ENCODE assay signal across 8 cellular contexts in the genomic region with DNA sequence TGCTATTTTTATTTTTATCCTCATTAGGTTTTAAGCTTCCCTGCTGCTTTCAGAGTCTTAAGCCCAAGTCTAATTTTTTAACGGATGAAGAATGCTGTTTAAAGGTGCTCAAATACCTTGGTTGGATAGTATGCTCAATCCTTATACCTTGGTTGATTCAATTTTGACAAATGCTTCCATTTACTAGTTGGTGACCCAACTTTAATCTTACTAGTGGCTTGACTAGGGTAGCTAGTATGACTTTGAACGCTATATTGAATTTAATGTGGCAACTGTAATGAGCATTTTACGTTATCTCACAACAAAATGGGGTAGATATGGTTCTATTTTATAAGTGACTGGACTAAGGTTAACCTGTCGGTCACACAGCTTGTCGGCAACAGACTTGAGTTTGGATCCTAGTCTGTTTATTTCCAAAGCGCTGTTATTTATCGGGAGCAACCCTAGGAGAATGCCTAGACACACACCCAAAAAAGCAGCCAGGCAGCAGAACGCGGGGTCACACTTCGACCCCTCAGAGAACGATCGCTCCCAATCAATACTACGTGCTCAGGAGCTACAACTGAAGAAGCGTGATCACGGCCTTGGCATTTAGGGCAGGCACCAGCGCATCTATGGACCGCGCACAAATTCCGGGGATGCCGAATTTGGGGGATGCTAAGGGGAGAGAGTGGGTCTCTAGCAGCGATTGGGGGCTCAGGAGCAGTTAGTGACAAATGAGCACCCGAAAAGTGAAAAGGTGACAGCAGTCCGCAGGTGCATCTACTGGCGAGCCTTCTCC. TPM values are rescaled to one million over a fixed set of nuclear protein-coding genes. Genes with fewer than 3 reads are reported as not detected.
A peak's percentile ranks its signal among the peaks of the same experiment; 100 is the strongest.
DNase-seq lines count a peak whose midpoint lies in the region; ATAC-seq and TF ChIP-seq lines count a peak whose summit lies in the region.

No MANE protein-coding gene starts in this region.

- ATAC-seq in GM19455 (IDR thresholded peaks at IDR 0.05; ENCODE audit: unreplicated experiment), result peak; percentile 4
- no peak for ATAC-seq in gastroesophageal sphincter
- peak; percentile 1 for ATAC-seq in stimulated activated effector memory CD8-positive, alpha-beta T cell treated with anti-CD3 and anti-CD28 coated beads, Interleukin-12 subunit alpha, Interleukin-12 subunit beta, amount 100 ng/mL, for 72 hours

- 23 to 39% methylated on average over 7 to 23 of the region's 24 CpGs for WGBS in gastroesophageal sphincter (ENCODE audit: low coverage in 1 of 2), 2 donors

- TF ChIP-seq CTCF in gastroesophageal sphincter (IDR thresholded peaks at IDR 0.05), result no peak

- TF ChIP-seq EP300 in gastroesophageal sphincter (IDR thresholded peaks at IDR 0.05), result no peak

- no peaks in the 10 kb centered on the region for H3K79me2 ChIP-seq in ACC112 (ENCODE audit: control insufficient read depth, insufficient read depth, low read length, unreplicated experiment)

- H3K36me3 ChIP-seq in ACC112 (ENCODE audit: insufficient read depth, low read length) (no peaks in the 10 kb centered on the region), SJSA1 (no peaks in the 10 kb centered on the region), gastroesophageal sphincter (no peaks in the 10 kb centered on the region)

- H3K27ac ChIP-seq in ACC112 (ENCODE audit: low read depth, low read length) (no peak overlapping the region), SJSA1 (no peak overlapping the region), gastroesophageal sphincter (peak overlapping the region in 3 of 4 donors; percentile 85 to 88 (median 88))

- DNase-seq in SJSA1 (ENCODE audit: low read depth in 1 of 2, low spot score in 2 of 2) (no peak), NOMO-1 treated with DMSO at 0.1 percent for 48 hours (lab: John Stamatoyannopoulos, UW; ENCODE audit: unreplicated experiment) (no peak), glomerular visceral epithelial cell (ENCODE audit: extremely low spot score) (no peak), NCI-H2029 treated with DMSO at 0.1 percent for 48 hours (lab: John Stamatoyannopoulos, UW) (no peak)
- DNase-seq in stimulated activated effector memory CD8-positive, alpha-beta T cell treated with anti-CD3 and anti-CD28 coated beads, Interleukin-12 subunit alpha, Interleukin-12 subunit beta, amount 100 ng/mL, for 72 hours (ENCODE audit: low spot score in 2 of 2), result no peak

- peak overlapping the region; percentile 100 for H2AFZ ChIP-seq in ACC112 (ENCODE audit: low read length, unreplicated experiment)

- H3K4me3 ChIP-seq in ACC112 (ENCODE audit: low read depth, low read length) (peak overlapping the region; percentile 89), SJSA1 (peak overlapping the region; percentile 55), gastroesophageal sphincter (peak overlapping the region; percentile 44 to 77)

- H3K9me3 Mint-ChIP-seq in stimulated activated effector memory CD8-positive, alpha-beta T cell treated with anti-CD3 and anti-CD28 coated beads, Interleukin-12 subunit alpha, Interleukin-12 subunit beta, amount 100 ng/mL, for 72 hours, result peaks cover 3% of the 10 kb centered on the region

- H3K27ac Mint-ChIP-seq in stimulated activated effector memory CD8-positive, alpha-beta T cell treated with anti-CD3 and anti-CD28 coated beads, Interleukin-12 subunit alpha, Interleukin-12 subunit beta, amount 100 ng/mL, for 72 hours, result no peak overlapping the region

- peaks cover 8% of the 10 kb centered on the region; the same call in 1 of the 2 replicates for H3K27me3 ChIP-seq in ACC112 (ENCODE audit: insufficient read depth, low read length)
- H3K27me3 ChIP-seq in SJSA1 (replicated peaks), result 0 out of 2 replicates have a peak, but pooled peaks cover 11% of the 10 kb centered on the region
- no peaks in the 10 kb centered on the region for H3K27me3 ChIP-seq in gastroesophageal sphincter

- peak overlapping the region; percentile 77 for H3K4me3 Mint-ChIP-seq in stimulated activated effector memory CD8-positive, alpha-beta T cell treated with anti-CD3 and anti-CD28 coated beads, Interleukin-12 subunit alpha, Interleukin-12 subunit beta, amount 100 ng/mL, for 72 hours

- H3K36me3 Mint-ChIP-seq in stimulated activated effector memory CD8-positive, alpha-beta T cell treated with anti-CD3 and anti-CD28 coated beads, Interleukin-12 subunit alpha, Interleukin-12 subunit beta, amount 100 ng/mL, for 72 hours, result no peaks in the 10 kb centered on the region

- H3K4me1 Mint-ChIP-seq in stimulated activated effector memory CD8-positive, alpha-beta T cell treated with anti-CD3 and anti-CD28 coated beads, Interleukin-12 subunit alpha, Interleukin-12 subunit beta, amount 100 ng/mL, for 72 hours, result peaks cover 29% of the 10 kb centered on the region

- H3K4me1 ChIP-seq in ACC112 (ENCODE audit: control insufficient read depth, insufficient read depth, low read length, unreplicated experiment) (peaks cover 6% of the 10 kb centered on the region), SJSA1 (replicated peaks) (peaks cover 13% of the 10 kb centered on the region), gastroesophageal sphincter (peaks cover 0 to 22% (median 5%) of the 10 kb centered on the region in 3 donors)

- TF ChIP-seq POLR2A in gastroesophageal sphincter (IDR thresholded peaks at IDR 0.05), result no peak

- H3K9me3 ChIP-seq in SJSA1 (replicated peaks), result no peaks in the 10 kb centered on the region
- H3K9me3 ChIP-seq in gastroesophageal sphincter, result no peaks in the 10 kb centered on the region

RNA-seq across cellular contexts. Expression of a gene that starts 0.6 kb away (rescaled TPM):
- total RNA-seq in SJSA1 (2014; rRNA removed; shearing (Covaris generic)), result 0.66 and 0.78 TPM in 2 replicates
- total RNA-seq in gastroesophageal sphincter, result 1 to 10 TPM; 1.5 to 3.4 (median 3.1) TPM

RNA-seq across cellular contexts. Expression of a gene that starts 4.8 kb away (rescaled TPM):
- total RNA-seq in SJSA1 (2014; rRNA removed; shearing (Covaris generic)), result 0.34 and 0.74 TPM in 2 replicates
- total RNA-seq in gastroesophageal sphincter, result 1 to 10 TPM; 3.8 to 7.8 (median 5.6) TPM

Comparison
In these comparisons a context has a peak if more than half of its experiments do, and no peak if none do; other contexts are left out.
1. H3K27ac ChIP-seq: peak in gastroesophageal sphincter (3 of 4); none in ACC112 (single experiment) and SJSA1 (single experiment).
2. Peak in every context shown above with its lines, with median percentiles within 50 percentile points of each other: H3K4me3 ChIP-seq.